Comparison of ENCODE assay signal across 7 cellular contexts in genomic region chr2:27627963-27628766, GRCh38. TPM values are rescaled to one million over a fixed set of nuclear protein-coding genes. Genes with fewer than 3 reads are reported as not detected.
DNase-seq lines count a peak whose midpoint lies in the region; ATAC-seq and TF ChIP-seq lines count a peak whose summit lies in the region.

No MANE protein-coding gene starts in this region.

- WGBS in lower leg skin, 2 donors: 2 to 5% methylated on average over 8 to 18 of the region's 21 CpGs
- WGBS in thyroid gland, 2 donors: 5 to 20% methylated on average over 5 to 15 of the region's 21 CpGs

- peaks cover 4% of the 10 kb centered on the region for H3K4me1 ChIP-seq in HAP-1
- H3K4me1 ChIP-seq in thyroid gland: peaks cover 19 to 26% of the 10 kb centered on the region in 2 donors

- no peak for ATAC-seq in HG03108 (IDR thresholded peaks at IDR 0.05; ENCODE audit: unreplicated experiment)

- no peak for TF ChIP-seq CTCF in GM12865 (IDR thresholded peaks at IDR 0.05; ENCODE audit: insufficient read depth, low read depth, low read length, missing control alignments)
- TF ChIP-seq CTCF in lower leg skin (IDR thresholded peaks at IDR 0.05): no peak
- TF ChIP-seq CTCF in thyroid gland (IDR thresholded peaks at IDR 0.05): no peak

- intact Hi-C loops in lower leg skin (cut with DNase I; ENCODE audit: low total_unique reads): no loop called here
- intact Hi-C loops in thyroid gland (cut with DNase I): no loop called here

- TF ChIP-seq POLR2A in lower leg skin (IDR thresholded peaks at IDR 0.05) (no peak), thyroid gland (IDR thresholded peaks at IDR 0.05) (no peak)

- peak overlapping the region; percentile 75 for H3K4me3 ChIP-seq in GM12865 (ENCODE audit: low read depth, low read length)
- H3K4me3 ChIP-seq in HAP-1: peak overlapping the region; percentile 85
- peak overlapping the region; percentile 74 for H3K4me3 ChIP-seq in lower leg skin (ENCODE audit: low read depth, poor library complexity, severe bottlenecking)
- peak overlapping the region; percentile 45 to 69 (median 62) for H3K4me3 ChIP-seq in thyroid gland (replicated peaks in 1 of 3)

- H3K9me3 ChIP-seq in HAP-1 (no peaks in the 10 kb centered on the region), thyroid gland (no peaks in the 10 kb centered on the region)

- peak overlapping the region; percentile 87 for H3K27ac ChIP-seq in cingulate gyrus (ENCODE audit: low read depth, low read length)
- peak overlapping the region in 2 of 3 donors; percentile 61 to 89 for H3K27ac ChIP-seq in thyroid gland

- in situ Hi-C loops in HAP-1 (cut with MboI; ENCODE audit: low sequenced_read_pairs): no loop called here

- H3K27me3 ChIP-seq in HAP-1 (ENCODE audit: low read depth) (no peaks in the 10 kb centered on the region), thyroid gland (no peaks in the 10 kb centered on the region)

- H3K36me3 ChIP-seq in HAP-1 (replicated peaks) (peaks cover 24% of the 10 kb centered on the region), thyroid gland (peaks cover 6 to 8% of the 10 kb centered on the region in 2 donors)

- DNase-seq in GM12865 (ENCODE audit: low read depth) (peak; percentile 9), HAP-1 (ENCODE audit: low spot score in 2 of 2) (no peak), NAMALWA (ENCODE audit: low spot score) (peak; percentile 43), lower leg skin (ENCODE audit: low spot score in 2 of 2) (peak in 1 of 2 donors; percentile 85), thyroid gland (no peak)

RNA-seq across cellular contexts. Expression of gene CCDC121, which starts 0.6 kb away (rescaled TPM):
- total RNA-seq in lower leg skin (1 to 10 TPM; 2.0 to 6.2 (median 4.6) TPM), thyroid gland (1 to 10 TPM; 7.2 to 9.9 (median 8.0) TPM)

RNA-seq across cellular contexts. Expression of gene GPN1, which starts 0.7 kb away (rescaled TPM):
- total RNA-seq in lower leg skin (10 to 100 TPM; 15.3 to 23.2 (median 21.2) TPM), thyroid gland (10 to 100 TPM; 24.2 to 26.9 (median 24.9) TPM)

RNA-seq across cellular contexts. Expression of gene SUPT7L, which starts 35.2 kb away (rescaled TPM):
- total RNA-seq in lower leg skin: 10 to 100 TPM in 3 of 4 donors, 1 to 10 TPM in 1; 9.7 to 16.9 (median 14.9) TPM
- 10 to 100 TPM; 24.9 to 38.1 (median 29.6) TPM for total RNA-seq in thyroid gland

RNA-seq across cellular contexts. Expression of gene SLC4A1AP, which starts 35.5 kb away (rescaled TPM):
- total RNA-seq in lower leg skin (10 to 100 TPM; 15.6 to 25.0 (median 22.1) TPM), thyroid gland (10 to 100 TPM; 16.5 to 26.6 (median 23.4) TPM)

RNA-seq across cellular contexts. Expression of gene ZNF512, which starts 45.3 kb away (rescaled TPM):
- total RNA-seq in lower leg skin: 10 to 100 TPM in 2 of 4 donors, 1 to 10 TPM in 2; 3.5 to 17.6 (median 12.6) TPM
- total RNA-seq in thyroid gland: 10 to 100 TPM; 39.2 to 70.6 (median 50.3) TPM

Comparison
In these comparisons a context has a peak if more than half of its experiments do, and no peak if none do; other contexts are left out.
1. DNase-seq: peak in GM12865 (single experiment) and NAMALWA (single experiment); none in HAP-1 (0 of 2) and thyroid gland (0 of 2).
2. Peak in every context shown above with its lines, with median percentiles within 50 percentile points of each other: H3K4me3 ChIP-seq.